Comparison of ENCODE assay signal across 13 cellular contexts in genomic region chr9:89445135-89445797, GRCh38. TPM values are rescaled to one million over a fixed set of nuclear protein-coding genes. Genes with fewer than 3 reads are reported as not detected.
DNase-seq lines count a peak whose midpoint lies in the region; ATAC-seq and TF ChIP-seq lines count a peak whose summit lies in the region.
"Had no signal": no experiment of that assay in that cellular context is flagged by ENCODE, and none has a peak within 500 bp of the region (broad histone marks: within the 10 kb centered on the region; RNA-seq: fewer than 3 reads in every experiment).

No MANE protein-coding gene starts in this region.

- no peak for ATAC-seq in Right ventricle myocardium inferior
- no peak for ATAC-seq in activated naive CD8-positive, alpha-beta T cell treated with anti-CD3 and anti-CD28 coated beads, Interleukin-2, amount 10 ng/mL, durations not matched to agents 7 days and 5 days (ENCODE audit: low read depth)
- ATAC-seq in naive thymus-derived CD4-positive, alpha-beta T cell = no peak
- no peak for ATAC-seq in left lobe of liver

- H3K79me2 ChIP-seq in smooth muscle cell (ENCODE audit: low read depth) = no peaks in the 10 kb centered on the region

- no peak overlapping the region for H3K4me3 Mint-ChIP-seq in activated naive CD8-positive, alpha-beta T cell treated with anti-CD3 and anti-CD28 coated beads, Interleukin-2, amount 10 ng/mL, durations not matched to agents 7 days and 5 days
- H3K4me3 Mint-ChIP-seq in naive thymus-derived CD4-positive, alpha-beta T cell = peak overlapping the region in 9 of 10 donors; percentile 15 to 85 (median 67)

- H3K9me3 Mint-ChIP-seq in activated naive CD8-positive, alpha-beta T cell treated with anti-CD3 and anti-CD28 coated beads, Interleukin-2, amount 10 ng/mL, durations not matched to agents 7 days and 5 days = no peaks in the 10 kb centered on the region
- H3K9me3 Mint-ChIP-seq in naive thymus-derived CD4-positive, alpha-beta T cell = peaks cover 0 to 2% (median 0%) of the 10 kb centered on the region in 11 donors

- no peaks in the 10 kb centered on the region for H4K20me1 ChIP-seq in smooth muscle cell (ENCODE audit: low read depth)

- peaks cover 93 to 99% of the 10 kb centered on the region in 2 donors for H3K4me1 ChIP-seq in naive thymus-derived CD4-positive, alpha-beta T cell (ENCODE audit: control insufficient read depth in 2 of 2, insufficient read depth in 2 of 2, low read length in 2 of 2)
- H3K4me1 ChIP-seq in smooth muscle cell (ENCODE audit: low read depth) = no peaks in the 10 kb centered on the region

- H3K4me2 ChIP-seq in smooth muscle cell = no peak overlapping the region
- H3K4me2 ChIP-seq: KMS-11 had no signal

- peak overlapping the region; percentile 72 for H3K27ac ChIP-seq in naive thymus-derived CD4-positive, alpha-beta T cell (ENCODE audit: low read depth, low read length)
- no peak overlapping the region for H3K27ac ChIP-seq in smooth muscle cell (ENCODE audit: low read depth)

- H3K9me3 ChIP-seq in naive thymus-derived CD4-positive, alpha-beta T cell (ENCODE audit: control insufficient read depth in 2 of 3, low read length in 3 of 3) = no peaks in the 10 kb centered on the region
- no peaks in the 10 kb centered on the region for H3K9me3 ChIP-seq in smooth muscle cell (replicated peaks; ENCODE audit: low read depth)

- no peaks in the 10 kb centered on the region for H3K27me3 Mint-ChIP-seq in activated naive CD8-positive, alpha-beta T cell treated with anti-CD3 and anti-CD28 coated beads, Interleukin-2, amount 10 ng/mL, durations not matched to agents 7 days and 5 days
- no peaks in the 10 kb centered on the region for H3K27me3 Mint-ChIP-seq in naive thymus-derived CD4-positive, alpha-beta T cell

- H3F3A ChIP-seq in smooth muscle cell (ENCODE audit: low read depth) = no peaks in the 10 kb centered on the region

- WGBS in smooth muscle cell (ENCODE audit: low lambda C conversion rate) = 75% methylated on average over 11 of the region's 11 CpGs

- no peak overlapping the region for H3K9ac ChIP-seq in smooth muscle cell (ENCODE audit: low read depth)
- H3K9ac ChIP-seq: KMS-11 had no signal

- peak; percentile 46 for DNase-seq in Right ventricle myocardium inferior (ENCODE audit: missing footprints)
- DNase-seq in cardiac septum (ENCODE audit: low spot score) = no peak
- DNase-seq in activated naive CD8-positive, alpha-beta T cell treated with anti-CD3 and anti-CD28 coated beads, Interleukin-2, amount 10 ng/mL, durations not matched to agents 7 days and 5 days = no peak
- DNase-seq in naive thymus-derived CD4-positive, alpha-beta T cell = no peak
- no peak for DNase-seq in left lobe of liver (ENCODE audit: low spot score)
- DNase-seq in smooth muscle cell (lab: John Stamatoyannopoulos, UW; ENCODE audit: unreplicated experiment) = no peak
- no peak for DNase-seq in AG20443 (ENCODE audit: low spot score)
- DNase-seq in RKO (ENCODE audit: low spot score) = no peak
- DNase-seq: DMS79 treated with DMSO at 0.1 percent for 48 hours, NCI-H1436, NCI-H446, occipital lobe had no signal

- peaks cover 77% of the 10 kb centered on the region for H3K4me1 Mint-ChIP-seq in activated naive CD8-positive, alpha-beta T cell treated with anti-CD3 and anti-CD28 coated beads, Interleukin-2, amount 10 ng/mL, durations not matched to agents 7 days and 5 days
- H3K4me1 Mint-ChIP-seq in naive thymus-derived CD4-positive, alpha-beta T cell = peaks cover 68 to 94% (median 90%) of the 10 kb centered on the region in 7 donors

- no peaks in the 10 kb centered on the region for H3K27me3 ChIP-seq in naive thymus-derived CD4-positive, alpha-beta T cell (ENCODE audit: control insufficient read depth in 2 of 2, insufficient read depth in 2 of 2, low read length in 2 of 2)
- no peaks in the 10 kb centered on the region for H3K27me3 ChIP-seq in smooth muscle cell (ENCODE audit: low read depth)

- TF ChIP-seq CTCF in smooth muscle cell (IDR thresholded peaks at IDR 0.05; ENCODE audit: borderline replicate concordance, insufficient read depth, poor library complexity, severe bottlenecking) = no peak

- peak overlapping the region; percentile 80 for H3K27ac Mint-ChIP-seq in activated naive CD8-positive, alpha-beta T cell treated with anti-CD3 and anti-CD28 coated beads, Interleukin-2, amount 10 ng/mL, durations not matched to agents 7 days and 5 days
- peak overlapping the region; percentile 89 to 99 (median 97) for H3K27ac Mint-ChIP-seq in naive thymus-derived CD4-positive, alpha-beta T cell

- POLR2A ChIA-PET in activated naive CD8-positive, alpha-beta T cell treated with anti-CD3 and anti-CD28 coated beads, Interleukin-2, amount 10 ng/mL, durations not matched to agents 7 days and 5 days (lab: Charles Lee) = interaction anchor here (1.1 to 2.1 kb wide), 8 partner anchors 12 to 74 kb away, joined by 3 to 9 read pairs (median 3); no protein-coding TSS in a partner anchor
- POLR2A ChIA-PET in naive thymus-derived CD4-positive, alpha-beta T cell (lab: Charles Lee) = interaction anchor here (0.9 to 4.2 kb wide), 11 partner anchors 9 to 102 kb away, joined by 3 to 34 read pairs (median 5); no protein-coding TSS in a partner anchor

- CTCF ChIA-PET in naive thymus-derived CD4-positive, alpha-beta T cell (lab: Charles Lee) = interaction anchor here (1.3 to 1.7 kb wide), 5 partner anchors 10 to 104 kb away, joined by 3 to 7 read pairs (median 5); no protein-coding TSS in a partner anchor

- H3K4me3 ChIP-seq in naive thymus-derived CD4-positive, alpha-beta T cell (ENCODE audit: low read length) = peak overlapping the region; percentile 1
- H3K4me3 ChIP-seq in smooth muscle cell = no peak overlapping the region

- intact Hi-C loops in Right ventricle myocardium inferior (cut with DNase I) = no loop called here
- intact Hi-C loops in cardiac septum (cut with DNase I) = no loop called here
- intact Hi-C loops in naive thymus-derived CD4-positive, alpha-beta T cell (cut with micrococcal nuclease) = loop anchor here in 1 of 2 donors (2.0 kb wide), 2 partner anchors 16 to 20 kb away; no protein-coding TSS in a partner anchor

- peaks cover 28% of the 10 kb centered on the region for H3K36me3 Mint-ChIP-seq in activated naive CD8-positive, alpha-beta T cell treated with anti-CD3 and anti-CD28 coated beads, Interleukin-2, amount 10 ng/mL, durations not matched to agents 7 days and 5 days
- peaks cover 4 to 34% (median 33%) of the 10 kb centered on the region in 5 donors for H3K36me3 Mint-ChIP-seq in naive thymus-derived CD4-positive, alpha-beta T cell

- H3K36me3 ChIP-seq in naive thymus-derived CD4-positive, alpha-beta T cell (ENCODE audit: control insufficient read depth in 2 of 3, insufficient read depth in 3 of 3, low read length in 3 of 3) = peaks cover 0 to 46% (median 7%) of the 10 kb centered on the region in 3 experiments
- no peaks in the 10 kb centered on the region for H3K36me3 ChIP-seq in smooth muscle cell (ENCODE audit: low read depth)

- no peak overlapping the region for H2AFZ ChIP-seq in smooth muscle cell (ENCODE audit: low read depth)

RNA-seq across cellular contexts. Expression of gene SEMA4D, which starts 52.6 kb away (rescaled TPM):
- total RNA-seq in Right ventricle myocardium inferior (24.1 TPM), cardiac septum (21.4 TPM), left lobe of liver (3.9 TPM), smooth muscle cell (2.4 and 2.7 TPM in 2 replicates)
- total RNA-seq in activated naive CD8-positive, alpha-beta T cell treated with anti-CD3 and anti-CD28 coated beads, Interleukin-2, amount 10 ng/mL, durations not matched to agents 7 days and 5 days = 100 to 1,000 TPM; 370 to 391 TPM
- total RNA-seq in naive thymus-derived CD4-positive, alpha-beta T cell = 100 to 1,000 TPM; 389 to 465 (median 460) TPM
- 100 to 1,000 TPM; 114 to 268 TPM for polyA plus RNA-seq in naive thymus-derived CD4-positive, alpha-beta T cell
- polyA plus RNA-seq in smooth muscle cell = 0.63 and 3.4 TPM in 2 replicates

Comparison
In these comparisons a context has a peak if more than half of its experiments do, and no peak if none do; other contexts are left out.
1. RNA of gene SEMA4D, which starts 52.6 kb away (total RNA-seq): 389 to 465 TPM in naive thymus-derived CD4-positive, alpha-beta T cell and 370 to 391 TPM in activated naive CD8-positive, alpha-beta T cell treated with anti-CD3 and anti-CD28 coated beads, Interleukin-2, amount 10 ng/mL, durations not matched to agents 7 days and 5 days; 24.1 TPM in Right ventricle myocardium inferior (single experiment), 21.4 TPM in cardiac septum (single experiment), 3.9 TPM in left lobe of liver (single experiment) and 2.4 to 2.7 TPM in smooth muscle cell; every median in the first group is over 10 times any median in the second.